ENCODE assay signal across 11 cellular contexts in the genomic region with DNA sequence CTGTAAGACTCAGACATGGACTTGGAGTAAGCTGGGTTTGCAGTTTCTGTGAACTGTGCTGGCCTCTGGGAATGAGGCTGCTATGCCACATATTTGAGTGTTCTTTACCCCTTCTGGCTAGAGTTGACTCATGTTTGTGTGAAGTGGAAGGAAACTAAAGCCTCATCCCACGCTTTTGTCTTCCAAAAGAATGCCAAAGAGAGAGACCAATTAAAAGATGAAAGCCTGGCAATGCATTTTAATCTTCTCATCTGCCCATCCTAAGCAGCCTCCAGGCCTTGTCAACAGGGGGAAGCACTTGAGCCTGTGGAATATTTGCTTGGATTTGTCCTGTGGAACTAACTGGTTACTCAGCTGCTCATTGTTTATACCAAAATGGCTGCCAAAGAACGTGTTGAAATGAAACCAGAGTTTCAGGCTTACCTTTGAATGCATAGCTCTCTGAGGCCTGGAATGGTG. TPM values are rescaled to one million over a fixed set of nuclear protein-coding genes. Genes with fewer than 3 reads are reported as not detected.
DNase-seq lines count a peak whose midpoint lies in the region; ATAC-seq and TF ChIP-seq lines count a peak whose summit lies in the region.
"Had no signal": no experiment of that assay in that cellular context is flagged by ENCODE, and none has a peak within 500 bp of the region (broad histone marks: within the 10 kb centered on the region; RNA-seq: fewer than 3 reads in every experiment).

No MANE protein-coding gene starts in this region.

- peak; percentile 65 for TF ChIP-seq CTCF in chondrocyte (IDR thresholded peaks at IDR 0.05)

- peak overlapping the region; percentile 92 for H3K27ac Mint-ChIP-seq in chondrocyte (ENCODE audit: unreplicated experiment)

- H3K4me3 Mint-ChIP-seq in chondrocyte (ENCODE audit: unreplicated experiment), result peak overlapping the region; percentile 3

- DNase-seq in NCI-H1105 treated with DMSO at 0.1 percent for 48 hours (lab: John Stamatoyannopoulos, UW) (peak; percentile 24), NCI-H1105 (lab: John Stamatoyannopoulos, UW) (no peak), NCI-H1092 (lab: John Stamatoyannopoulos, UW) (peak; percentile 73), chondrocyte (ENCODE audit: low spot score) (no peak), non-pigmented ciliary epithelial cell (ENCODE audit: low read depth) (peak; percentile 67), left cardiac atrium (no peak)
- DNase-seq: ACHN; activated CD8-positive, alpha-beta memory T cell treated with anti-CD3 and anti-CD28 coated beads, Interleukin-2, amount 50 U/mL, for 4 hours; NCI-H2081 treated with DMSO at 0.1 percent for 48 hours had no signal

- H3K9me3 Mint-ChIP-seq in chondrocyte (ENCODE audit: low read depth), result peaks cover 8% of the 10 kb centered on the region

- intact Hi-C loops in left cardiac atrium (cut with DNase I), result loop anchor here in 1 of 2 donors (10.0 kb wide), 1 partner anchor 1220 kb away; no protein-coding TSS in a partner anchor

- H3K4me1 Mint-ChIP-seq in chondrocyte (ENCODE audit: low read depth), result peaks cover 59% of the 10 kb centered on the region

- no peak for ATAC-seq in HG02885 (IDR thresholded peaks at IDR 0.05; ENCODE audit: poor library complexity, unreplicated experiment)
- ATAC-seq in left cardiac atrium, result no peak
- ATAC-seq in GM21390 (IDR thresholded peaks at IDR 0.05; ENCODE audit: unreplicated experiment), result no peak

- peaks cover 6% of the 10 kb centered on the region for H3K36me3 Mint-ChIP-seq in chondrocyte (ENCODE audit: low read depth)

- no peaks in the 10 kb centered on the region for H3K27me3 Mint-ChIP-seq in chondrocyte (ENCODE audit: low read depth)

RNA-seq across cellular contexts. Expression of a gene that starts 49.1 kb away (rescaled TPM):
- total RNA-seq in chondrocyte, result 199 to 335 TPM (median 201 TPM) in 3 replicates
- total RNA-seq in left cardiac atrium, result 100 to 1,000 TPM; 262 to 273 TPM

Comparison
In these comparisons a context has a peak if more than half of its experiments do, and no peak if none do; other contexts are left out.
1. DNase-seq: peak in NCI-H1105 treated with DMSO at 0.1 percent for 48 hours (single experiment), NCI-H1092 (single experiment) and non-pigmented ciliary epithelial cell (single experiment); none in NCI-H1105 (single experiment), chondrocyte (single experiment) and left cardiac atrium (single experiment).